In genomic region chr14:58298477-58298879, GRCh38 we compare ENCODE assay signal across 2 cellular contexts.
TF ChIP-seq lines count a peak whose summit lies in the region.

Gene ARID4A (plus strand): TSS chr14:58298555. CDS start chr14:58299855, 1,300 bp downstream.

TF ChIP-seq in HEK293, 187 proteins besides CTCF, POLR2A, EP300 and RAD21 (continued from another document and continues in another):
- TF ChIP-seq, protein P1, sequence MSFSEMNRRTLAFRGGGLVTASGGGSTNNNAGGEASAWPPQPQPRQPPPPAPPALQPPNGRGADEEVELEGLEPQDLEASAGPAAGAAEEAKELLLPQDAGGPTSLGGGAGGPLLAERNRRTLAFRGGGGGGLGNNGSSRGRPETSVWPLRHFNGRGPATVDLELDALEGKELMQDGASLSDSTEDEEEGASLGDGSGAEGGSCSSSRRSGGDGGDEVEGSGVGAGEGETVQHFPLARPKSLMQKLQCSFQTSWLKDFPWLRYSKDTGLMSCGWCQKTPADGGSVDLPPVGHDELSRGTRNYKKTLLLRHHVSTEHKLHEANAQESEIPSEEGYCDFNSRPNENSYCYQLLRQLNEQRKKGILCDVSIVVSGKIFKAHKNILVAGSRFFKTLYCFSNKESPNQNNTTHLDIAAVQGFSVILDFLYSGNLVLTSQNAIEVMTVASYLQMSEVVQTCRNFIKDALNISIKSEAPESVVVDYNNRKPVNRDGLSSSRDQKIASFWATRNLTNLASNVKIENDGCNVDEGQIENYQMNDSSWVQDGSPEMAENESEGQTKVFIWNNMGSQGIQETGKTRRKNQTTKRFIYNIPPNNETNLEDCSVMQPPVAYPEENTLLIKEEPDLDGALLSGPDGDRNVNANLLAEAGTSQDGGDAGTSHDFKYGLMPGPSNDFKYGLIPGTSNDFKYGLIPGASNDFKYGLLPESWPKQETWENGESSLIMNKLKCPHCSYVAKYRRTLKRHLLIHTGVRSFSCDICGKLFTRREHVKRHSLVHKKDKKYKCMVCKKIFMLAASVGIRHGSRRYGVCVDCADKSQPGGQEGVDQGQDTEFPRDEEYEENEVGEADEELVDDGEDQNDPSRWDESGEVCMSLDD (tag by site-specific recombination; IDR thresholded peaks at IDR 0.05), result peak; percentile 80; the same call in 1 of the 2 replicates
- TF ChIP-seq ZNF391 (tag by site-specific recombination; IDR thresholded peaks at IDR 0.05; ENCODE audit: borderline replicate concordance, low read depth), result 0 out of 2 replicates have a peak, but pooled peaks have one; percentile 45
- TF ChIP-seq WT1 (tag by site-specific recombination; IDR thresholded peaks at IDR 0.05), result no peak
- no peak for TF ChIP-seq ZNF513 (tag by site-specific recombination; IDR thresholded peaks at IDR 0.05)
- TF ChIP-seq ZBTB17 (tag by site-specific recombination; IDR thresholded peaks at IDR 0.05), result peak; percentile 66; the same call in 1 of the 2 replicates
- TF ChIP-seq PRDM10 (tag by site-specific recombination; IDR thresholded peaks at IDR 0.05), result peak; percentile 28; the same call in 1 of the 2 replicates
- TF ChIP-seq, protein P2, sequence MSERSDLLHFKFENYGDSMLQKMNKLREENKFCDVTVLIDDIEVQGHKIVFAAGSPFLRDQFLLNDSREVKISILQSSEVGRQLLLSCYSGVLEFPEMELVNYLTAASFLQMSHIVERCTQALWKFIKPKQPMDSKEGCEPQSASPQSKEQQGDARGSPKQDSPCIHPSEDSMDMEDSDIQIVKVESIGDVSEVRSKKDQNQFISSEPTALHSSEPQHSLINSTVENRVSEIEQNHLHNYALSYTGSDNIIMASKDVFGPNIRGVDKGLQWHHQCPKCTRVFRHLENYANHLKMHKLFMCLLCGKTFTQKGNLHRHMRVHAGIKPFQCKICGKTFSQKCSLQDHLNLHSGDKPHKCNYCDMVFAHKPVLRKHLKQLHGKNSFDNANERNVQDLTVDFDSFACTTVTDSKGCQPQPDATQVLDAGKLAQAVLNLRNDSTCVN (tag by site-specific recombination; optimal IDR thresholded peaks at IDR 0.05), result peak; percentile 20
- peak; percentile 75; the same call in 1 of the 2 replicates for TF ChIP-seq ZNF501 (tag by site-specific recombination; IDR thresholded peaks at IDR 0.05)
- TF ChIP-seq ZNF16 (tag by site-specific recombination; IDR thresholded peaks at IDR 0.05; ENCODE audit: low read depth), result no peak
- peak; percentile 60 for TF ChIP-seq PATZ1 (tag by site-specific recombination; IDR thresholded peaks at IDR 0.05)
- no peak for TF ChIP-seq ZNF433 (tag by site-specific recombination; IDR thresholded peaks at IDR 0.05; ENCODE audit: low read depth)
- peak; percentile 75 for TF ChIP-seq ZBTB20 (tag by site-specific recombination; IDR thresholded peaks at IDR 0.05)
- peak; percentile 59; the same call in 1 of the 2 replicates for TF ChIP-seq ZNF2 (tag by site-specific recombination; IDR thresholded peaks at IDR 0.05)
- no peak for TF ChIP-seq ZNF610 (tag by site-specific recombination; IDR thresholded peaks at IDR 0.05; ENCODE audit: borderline replicate concordance)

TF ChIP-seq in endothelial cell of umbilical vein, 7 proteins besides CTCF, POLR2A, EP300 and RAD21 (continued from another document):
- TF ChIP-seq, protein P3, sequence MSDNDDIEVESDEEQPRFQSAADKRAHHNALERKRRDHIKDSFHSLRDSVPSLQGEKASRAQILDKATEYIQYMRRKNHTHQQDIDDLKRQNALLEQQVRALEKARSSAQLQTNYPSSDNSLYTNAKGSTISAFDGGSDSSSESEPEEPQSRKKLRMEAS (IDR thresholded peaks at IDR 0.05; ENCODE audit: insufficient read depth, insufficient read length), result no peak
- TF ChIP-seq EZH2 (IDR thresholded peaks at IDR 0.05; ENCODE audit: borderline replicate concordance, low read depth, low read length, severe bottlenecking) (no peak), JUN (IDR thresholded peaks at IDR 0.05; ENCODE audit: borderline replicate concordance, insufficient read depth, insufficient read length, low read depth) (no peak), FOS (IDR thresholded peaks at IDR 0.05; ENCODE audit: borderline replicate concordance, insufficient read depth, low read length) (no peak)
TF ChIP-seq in endothelial cell of umbilical vein: peak in this region for 0.
